Comparison of ENCODE assay signal across 26 cellular contexts in the genomic region with DNA sequence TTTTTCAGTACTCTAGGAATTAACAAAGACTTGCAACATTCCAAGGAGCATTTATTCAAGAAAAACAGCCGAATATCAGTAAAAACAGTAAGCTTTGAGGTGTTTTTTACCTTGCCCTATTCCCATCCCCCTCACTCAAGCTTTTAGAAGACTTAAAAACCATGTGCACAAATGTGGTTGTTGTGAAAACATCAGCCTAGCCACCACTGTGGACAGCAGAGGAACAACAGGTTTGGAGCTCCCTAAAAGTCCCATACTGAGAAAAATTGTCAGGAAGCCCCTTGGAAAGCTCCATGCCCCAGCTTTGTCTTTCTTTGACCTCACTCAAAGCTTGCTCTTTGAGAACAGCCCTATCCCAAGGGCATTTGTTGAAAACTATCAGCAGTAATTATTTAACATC.
"Had no signal": no experiment of that assay in that cellular context is flagged by ENCODE, and none has a peak within 500 bp of the region (broad histone marks: within the 10 kb centered on the region; RNA-seq: fewer than 3 reads in every experiment).

No MANE protein-coding gene starts in this region.

- H3K4me3 ChIP-seq: breast epithelium, esophagus muscularis mucosa, heart left ventricle, psoas muscle, right atrium auricular region, smooth muscle cell, tibial nerve had no signal

- H3K9me3 ChIP-seq: breast epithelium, esophagus muscularis mucosa, heart left ventricle, psoas muscle, right atrium auricular region, tibial nerve had no signal

- H3K27me3 Mint-ChIP-seq: dendritic cell treated with granulocyte-macrophage colony-stimulating factor and Interleukin-4, amounts not matched to agents 40 ng/mL and 50 ng/mL, for 4 days; naive B cell; stimulated activated naive B cell treated with anti-CD40 and anti-IgM and Interleukin-4, amounts not matched to agents 10 μg/mL and 1 μg/mL and 100 μg/mL, for 72 hours; T-cell had no signal

- H3K9me3 Mint-ChIP-seq: activated T-helper 1 cell treated with anti-CD3 and anti-CD28 coated beads, Interleukin-12 subunit alpha, Interleukin-12 subunit beta, Interleukin-2, Interleukin-4 antibody, amounts not matched to agents 30 ng/mL and 10 ng/mL and 1 ng/mL, durations not matched to agents 14 hours and 24 hours and 36 hours; dendritic cell treated with granulocyte-macrophage colony-stimulating factor and Interleukin-4, amounts not matched to agents 40 ng/mL and 50 ng/mL, for 4 days; naive B cell; neural crest cell; stimulated activated naive B cell treated with anti-CD40 and anti-IgM and Interleukin-4, amounts not matched to agents 10 μg/mL and 1 μg/mL and 100 μg/mL, for 72 hours; T-cell had no signal

- DNase-seq: activated CD4-positive, alpha-beta T cell treated with anti-CD3 and anti-CD28 coated beads for 4 hours; activated CD4-positive, alpha-beta T cell treated with anti-CD3 and anti-CD28 coated beads, Interleukin-2, amount 50 U/mL, for 4 hours; activated gamma-delta T cell treated with Interleukin-2 at 50 U/mL for 16 hours; activated naive CD4-positive, alpha-beta T cell treated with anti-CD3 and anti-CD28 coated beads, Interleukin-2, amount 50 U/mL, for 16 hours; central memory CD4-positive, alpha-beta T cell; foreskin keratinocyte; heart left ventricle; hypothalamus; naive B cell; occipital lobe; psoas muscle; stimulated activated CD4-positive, alpha-beta T cell treated with anti-CD3 and anti-CD28 coated beads, Interleukin-1b, Interleukin-23, amount 100 ng/mL, for 48 hours; stimulated activated CD4-positive, alpha-beta T cell treated with anti-CD3 and anti-CD28 coated beads, Interleukin-4, amount 100 ng/mL, for 4 hours; stimulated activated CD8-positive, alpha-beta memory T cell treated with anti-CD3 and anti-CD28 coated beads, Interleukin-4, amount 100 ng/mL, for 48 hours; stimulated activated naive B cell treated with anti-CD40 and anti-IgM and Interleukin-4, amounts not matched to agents 10 μg/mL and 1 μg/mL and 100 μg/mL, for 72 hours; T-cell had no signal

- H3K4me1 Mint-ChIP-seq: mesothelial cell of epicardium, neural crest cell had no signal

- H3K4me1 ChIP-seq: breast epithelium, esophagus muscularis mucosa, foreskin keratinocyte, parathyroid adenoma, psoas muscle, right atrium auricular region, tibial nerve had no signal

- ATAC-seq: foreskin keratinocyte; heart left ventricle; psoas muscle; stimulated activated naive B cell treated with anti-CD40 and anti-IgM and Interleukin-4, amounts not matched to agents 10 μg/mL and 1 μg/mL and 100 μg/mL, for 72 hours; T-cell had no signal

- H3K27ac Mint-ChIP-seq: activated T-helper 1 cell treated with anti-CD3 and anti-CD28 coated beads, Interleukin-12 subunit alpha, Interleukin-12 subunit beta, Interleukin-2, Interleukin-4 antibody, amounts not matched to agents 30 ng/mL and 10 ng/mL and 1 ng/mL, durations not matched to agents 14 hours and 24 hours and 36 hours; dendritic cell treated with granulocyte-macrophage colony-stimulating factor and Interleukin-4, amounts not matched to agents 40 ng/mL and 50 ng/mL, for 4 days; mesothelial cell of epicardium; stimulated activated naive B cell treated with anti-CD40 and anti-IgM and Interleukin-4, amounts not matched to agents 10 μg/mL and 1 μg/mL and 100 μg/mL, for 72 hours; T-cell had no signal

- H3K27ac ChIP-seq: breast epithelium, esophagus muscularis mucosa, foreskin keratinocyte, heart left ventricle, parathyroid adenoma, psoas muscle, right atrium auricular region, tibial nerve had no signal

- H3K4me3 Mint-ChIP-seq: activated T-helper 1 cell treated with anti-CD3 and anti-CD28 coated beads, Interleukin-12 subunit alpha, Interleukin-12 subunit beta, Interleukin-2, Interleukin-4 antibody, amounts not matched to agents 30 ng/mL and 10 ng/mL and 1 ng/mL, durations not matched to agents 14 hours and 24 hours and 36 hours; dendritic cell treated with granulocyte-macrophage colony-stimulating factor and Interleukin-4, amounts not matched to agents 40 ng/mL and 50 ng/mL, for 4 days; mesothelial cell of epicardium; naive B cell; neural crest cell; stimulated activated naive B cell treated with anti-CD40 and anti-IgM and Interleukin-4, amounts not matched to agents 10 μg/mL and 1 μg/mL and 100 μg/mL, for 72 hours; T-cell had no signal

- H3K4me2 ChIP-seq: smooth muscle cell had no signal
